Comparison of ENCODE assay signal across 8 cellular contexts in the genomic region with DNA sequence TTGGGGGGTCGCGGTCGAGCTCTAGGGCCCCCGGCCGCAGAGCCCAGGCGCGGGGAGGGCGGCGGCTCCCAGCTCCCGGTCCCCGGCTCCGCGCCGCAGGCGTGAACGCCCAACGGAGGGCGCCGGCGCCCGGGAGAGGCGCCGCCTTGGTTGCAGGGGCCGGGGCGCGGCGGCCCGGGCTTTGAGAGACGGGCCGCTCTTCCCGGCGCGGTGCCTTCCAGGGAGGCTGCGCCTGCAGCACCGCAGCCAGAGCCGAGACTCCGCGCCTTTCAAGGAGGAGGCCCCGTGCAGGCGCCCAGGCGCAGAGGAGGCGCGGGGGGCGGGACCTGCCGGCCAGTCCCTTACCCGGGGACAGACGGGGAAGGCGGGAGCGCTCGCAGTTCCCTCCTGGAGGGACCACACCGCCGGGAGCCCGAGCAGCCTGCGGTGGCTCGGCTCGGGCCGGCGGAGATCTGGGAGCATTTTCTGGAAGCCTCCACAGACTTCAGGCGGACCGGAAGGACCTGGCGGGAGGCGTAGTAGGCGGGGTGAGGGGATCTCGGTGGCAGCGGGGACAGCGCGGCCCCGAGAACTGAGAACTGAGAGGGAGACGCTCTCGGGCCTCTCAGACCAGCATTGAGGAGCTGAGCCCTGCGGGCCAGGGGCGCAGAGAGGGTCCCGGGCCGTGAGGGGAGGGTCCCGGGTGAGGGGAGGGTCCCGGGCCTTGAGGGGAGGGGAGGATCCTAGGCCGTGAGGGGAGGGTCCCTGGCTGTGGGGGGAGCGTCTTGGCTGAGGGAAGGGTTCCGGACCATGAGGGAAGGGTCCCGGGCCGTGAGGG. TPM values are rescaled to one million over a fixed set of nuclear protein-coding genes. Genes with fewer than 3 reads are reported as not detected.
DNase-seq lines count a peak whose midpoint lies in the region; ATAC-seq and TF ChIP-seq lines count a peak whose summit lies in the region.

No MANE protein-coding gene starts in this region.

- peak; percentile 47 for DNase-seq in ELR (ENCODE audit: low read depth)
- no peak for DNase-seq in MM.1S
- DNase-seq in activated CD8-positive, alpha-beta memory T cell treated with anti-CD3 and anti-CD28 coated beads, Interleukin-2, amount 50 U/mL, for 4 hours, result peak; percentile 30
- peak; percentile 10 for DNase-seq in fibroblast of pulmonary artery (ENCODE audit: low read depth)
- DNase-seq in nephron progenitor cell, result peak; percentile 80
- no peak for DNase-seq in vagina (ENCODE audit: extremely low spot score in 2 of 2)
- no peak for DNase-seq in activated gamma-delta T cell treated with Interleukin-2 at 50 U/mL for 16 hours

- H3K27ac Mint-ChIP-seq in nephron progenitor cell, result no peak overlapping the region

- H3K4me1 ChIP-seq in MM.1S (ENCODE audit: low read length) (no peaks in the 10 kb centered on the region), vagina (peaks cover 10% of the 10 kb centered on the region)

- intact Hi-C loops in vagina (cut with DNase I), result loop anchor here (10.0 kb wide), 1 partner anchor 451 kb away; no protein-coding TSS in a partner anchor

- TF ChIP-seq CTCF in MM.1S (IDR thresholded peaks at IDR 0.05; ENCODE audit: low read length) (no peak), fibroblast of pulmonary artery (IDR thresholded peaks at IDR 0.05; ENCODE audit: low read length, missing control alignments) (no peak), nephron progenitor cell (IDR thresholded peaks at IDR 0.05) (no peak), vagina (IDR thresholded peaks at IDR 0.05) (no peak)

- no peak for TF ChIP-seq POLR2A in vagina (IDR thresholded peaks at IDR 0.05)

- peaks cover 6% of the 10 kb centered on the region for H3K9me3 Mint-ChIP-seq in nephron progenitor cell

- peaks cover 14% of the 10 kb centered on the region for H3K4me1 Mint-ChIP-seq in nephron progenitor cell

- no peaks in the 10 kb centered on the region for H3K79me2 ChIP-seq in MM.1S (ENCODE audit: low read length)

- no peaks in the 10 kb centered on the region for H3K9me3 ChIP-seq in MM.1S (replicated peaks; ENCODE audit: insufficient read depth, low read length)
- H3K9me3 ChIP-seq in vagina, result no peaks in the 10 kb centered on the region

- H3K27me3 Mint-ChIP-seq in nephron progenitor cell (ENCODE audit: low read depth, poor library complexity), result peaks cover 21% of the 10 kb centered on the region

- no peaks in the 10 kb centered on the region for H4K20me1 ChIP-seq in MM.1S (ENCODE audit: insufficient read depth, low read length)

- no peaks in the 10 kb centered on the region for H3K36me3 Mint-ChIP-seq in nephron progenitor cell (ENCODE audit: low read depth)

- peak overlapping the region; percentile 95 for H3K4me2 ChIP-seq in MM.1S (ENCODE audit: low read depth, low read length)

- peak overlapping the region; percentile 84 for H3K4me3 Mint-ChIP-seq in nephron progenitor cell

- ATAC-seq in GM21737 (IDR thresholded peaks at IDR 0.05; ENCODE audit: unreplicated experiment), result peak; percentile 35

- no peaks in the 10 kb centered on the region for H3K9me2 ChIP-seq in MM.1S (replicated peaks; ENCODE audit: insufficient read depth, low read length)

- H3K36me3 ChIP-seq in MM.1S (replicated peaks; ENCODE audit: insufficient read depth, low read length) (no peaks in the 10 kb centered on the region), vagina (no peaks in the 10 kb centered on the region)

- peak overlapping the region; percentile 63 for H2AFZ ChIP-seq in MM.1S (ENCODE audit: low read length)

- no peak overlapping the region for H3K9ac ChIP-seq in MM.1S (ENCODE audit: low read length)

- H3K27me3 ChIP-seq in MM.1S (replicated peaks; ENCODE audit: insufficient read depth, low read length) (peaks cover 74% of the 10 kb centered on the region), vagina (no peaks in the 10 kb centered on the region)

- peak overlapping the region; percentile 44 for H3K4me3 ChIP-seq in MM.1S (ENCODE audit: low read length)
- H3K4me3 ChIP-seq in fibroblast of pulmonary artery (replicated peaks; ENCODE audit: low read depth, low read length), result peak overlapping the region; percentile 49
- peak overlapping the region; percentile 43 to 54 for H3K4me3 ChIP-seq in vagina

- no peaks in the 10 kb centered on the region for H3F3A ChIP-seq in MM.1S (ENCODE audit: insufficient read depth, low read length)

- H3K27ac ChIP-seq in MM.1S (ENCODE audit: low read length) (no peak overlapping the region), vagina (peak overlapping the region; percentile 58)

RNA-seq across cellular contexts. Expression of gene MCF2L, which starts 25.5 kb away (rescaled TPM):
- 45.4 TPM for total RNA-seq in vagina

Comparison
In these comparisons a context has a peak if more than half of its experiments do, and no peak if none do; other contexts are left out.
1. DNase-seq: peak in ELR (single experiment), activated CD8-positive, alpha-beta memory T cell treated with anti-CD3 and anti-CD28 coated beads, Interleukin-2, amount 50 U/mL, for 4 hours (single experiment), fibroblast of pulmonary artery (single experiment) and nephron progenitor cell (single experiment); none in MM.1S (single experiment), vagina (0 of 2) and activated gamma-delta T cell treated with Interleukin-2 at 50 U/mL for 16 hours (single experiment).
2. Peak in every context shown above with its lines, with median percentiles within 50 percentile points of each other: H3K4me3 ChIP-seq.